Comparison of ENCODE assay signal across 13 cellular contexts in the genomic region with DNA sequence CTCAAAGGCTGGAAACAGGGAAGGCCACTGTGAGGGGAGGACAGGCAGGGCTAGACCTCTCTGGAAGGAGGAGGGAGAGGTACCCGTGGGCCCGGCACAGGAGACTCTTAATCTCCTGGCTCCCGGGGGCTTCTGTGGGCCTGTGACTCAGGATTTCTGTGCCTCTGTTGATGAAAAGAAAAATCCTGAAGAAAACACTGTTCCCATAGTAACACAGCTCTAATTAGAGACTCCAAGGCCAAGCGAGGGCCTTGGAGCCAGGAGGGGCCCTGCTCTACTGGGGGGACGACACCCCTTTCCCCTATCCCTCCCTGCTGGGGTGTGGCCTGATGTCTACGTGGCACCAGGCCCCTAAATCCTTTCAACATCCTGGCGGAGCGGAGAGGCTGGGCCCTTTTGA. TPM values are rescaled to one million over a fixed set of nuclear protein-coding genes. Genes with fewer than 3 reads are reported as not detected.
DNase-seq lines count a peak whose midpoint lies in the region; ATAC-seq and TF ChIP-seq lines count a peak whose summit lies in the region.
"Had no signal": no experiment of that assay in that cellular context is flagged by ENCODE, and none has a peak within 500 bp of the region (broad histone marks: within the 10 kb centered on the region; RNA-seq: fewer than 3 reads in every experiment).

No MANE protein-coding gene starts in this region.

- TF ChIP-seq POLR2A in ovary (IDR thresholded peaks at IDR 0.05), result peak; percentile 6

- TF ChIP-seq CTCF in RWPE1 (conservative IDR thresholded peaks at IDR 0.05; ENCODE audit: low read depth), result no peak
- TF ChIP-seq CTCF in ovary (IDR thresholded peaks at IDR 0.05), result no peak
- TF ChIP-seq CTCF in heart right ventricle (IDR thresholded peaks at IDR 0.05), result no peak

- ATAC-seq in heart right ventricle, result no peak
- ATAC-seq in HG02759 (IDR thresholded peaks at IDR 0.05; ENCODE audit: unreplicated experiment), result no peak
- ATAC-seq: Right ventricle myocardium inferior had no signal

- POLR2A ChIA-PET in RWPE1 (lab: Yijun Ruan, JAX; ENCODE audit: low non-redundant PET), result no interaction called here

- no peaks in the 10 kb centered on the region for H3K9me3 ChIP-seq in ovary
- no peaks in the 10 kb centered on the region for H3K9me3 ChIP-seq in heart right ventricle

- 23 to 40% (median 28%) methylated on average over 8 of the region's 8 CpGs for WGBS in ovary, 3 donors
- 81 to 90% methylated on average over 8 of the region's 8 CpGs for WGBS in heart right ventricle, 2 donors

- H3K27me3 ChIP-seq in ovary, result no peaks in the 10 kb centered on the region
- H3K27me3 ChIP-seq in heart right ventricle, result peaks cover 0 to 34% (median 6%) of the 10 kb centered on the region in 7 donors

- DNase-seq in D341Med (ENCODE audit: low spot score) (peak; percentile 59), RWPE1 (ENCODE audit: low spot score) (no peak), epithelial cell of prostate (ENCODE audit: low read depth, low spot score) (no peak), ovary (peak; percentile 64 to 85 (median 69)), amygdala (lab: John Stamatoyannopoulos, UW) (no peak), heart right ventricle (no peak)
- DNase-seq in stimulated activated CD8-positive, alpha-beta memory T cell treated with anti-CD3 and anti-CD28 coated beads, Interleukin-4, amount 100 ng/mL, for 48 hours, result no peak
- DNase-seq: activated B cell treated with CpG ODN at 0.5 μM for 24 hours; naive B cell; NCI-H2081 treated with DMSO at 0.1 percent for 48 hours; stimulated activated naive CD4-positive, alpha-beta T cell treated with Interleukin-2 at 50 U/mL for 16 hours had no signal

- H3K4me1 ChIP-seq in ovary (ENCODE audit: insufficient read depth) (peaks cover 25% of the 10 kb centered on the region), heart right ventricle (peaks cover 3 to 65% (median 43%) of the 10 kb centered on the region in 9 donors)

- H3K27ac ChIP-seq in RWPE1 (peak overlapping the region; percentile 99), epithelial cell of prostate (peak overlapping the region; percentile 96), ovary (peak overlapping the region; percentile 5 to 81), heart right ventricle (no peak overlapping the region)

- intact Hi-C loops in ovary (cut with DNase I), result no loop called here
- intact Hi-C loops in heart right ventricle (cut with DNase I), result loop anchor here in 3 of 10 donors (2.0 to 5.0 kb wide), 3 partner anchors 35 to 40 kb away; no protein-coding TSS in a partner anchor

- H3K36me3 ChIP-seq in ovary, result no peaks in the 10 kb centered on the region
- peaks cover 0 to under 1% (median 0%) of the 10 kb centered on the region in 9 donors for H3K36me3 ChIP-seq in heart right ventricle

- CTCF ChIA-PET in RWPE1 (lab: Yijun Ruan, JAX), result interaction anchor here (0.6 kb wide), 1 partner anchor 66 kb away, joined by 3 read pairs; no protein-coding TSS in a partner anchor

- no peak overlapping the region for H3K4me3 ChIP-seq in ovary
- H3K4me3 ChIP-seq in heart right ventricle, result no peak overlapping the region

- TF ChIP-seq EP300 in ovary (IDR thresholded peaks at IDR 0.05), result no peak

RNA-seq across cellular contexts. Expression of a gene that starts 5.2 kb away (rescaled TPM):
- total RNA-seq in ovary (100 to 1,000 TPM in 3 of 7 donors, 10 to 100 TPM in 4; 55.3 to 182 (median 96.0) TPM), heart right ventricle (10 to 100 TPM in 7 of 10 donors, 1 to 10 TPM in 3; 7.9 to 42.6 (median 15.9) TPM)
- polyA plus RNA-seq in ovary (10 to 100 TPM; 12.9 to 57.7 TPM), heart right ventricle (10 to 100 TPM in 1 of 2 donors, 1 to 10 TPM in 1; 6.9 to 24.0 TPM)

Comparison
In these comparisons a context has a peak if more than half of its experiments do, and no peak if none do; other contexts are left out.
1. DNase-seq: peak in D341Med (single experiment) and ovary (5 of 5); none in RWPE1 (single experiment), epithelial cell of prostate (single experiment), amygdala (0 of 56), heart right ventricle (0 of 2) and stimulated activated CD8-positive, alpha-beta memory T cell treated with anti-CD3 and anti-CD28 coated beads, Interleukin-4, amount 100 ng/mL, for 48 hours (single experiment).
2. H3K27ac ChIP-seq: peak in RWPE1 (single experiment), epithelial cell of prostate (single experiment) and ovary (2 of 2); none in heart right ventricle (0 of 10).